ENCODE assay signal across 8 cellular contexts in genomic region chr3:184314363-184314699, GRCh38. TPM values are rescaled to one million over a fixed set of nuclear protein-coding genes. Genes with fewer than 3 reads are reported as not detected.
A peak's percentile ranks its signal among the peaks of the same experiment; 100 is the strongest.
DNase-seq lines count a peak whose midpoint lies in the region; ATAC-seq, FAIRE-seq and TF ChIP-seq lines count a peak whose summit lies in the region.

EIF4G1 (plus strand) TSS chr3:184314606; CDS start chr3:184315797, 1,191 bp downstream.

- peak within 1 kb of the TSS; percentile 84 for H3K27ac Mint-ChIP-seq in central memory CD8-positive, alpha-beta T cell (ENCODE audit: low read depth)

- H2AFZ ChIP-seq in keratinocyte (ENCODE audit: control insufficient read depth, low read length), result peak within 1 kb of the TSS; percentile 49

- H3K4me3 ChIP-seq in AG09309 (ENCODE audit: control insufficient read depth, low read depth, low read length) (peak within 1 kb of the TSS; percentile 70), keratinocyte (ENCODE audit: control insufficient read depth in 2 of 3, extremely low read depth in 1 of 3, insufficient read depth in 2 of 3, low read depth in 1 of 3, low read length in 3 of 3) (peak within 1 kb of the TSS; percentile 73 to 90 (median 87))

- peak within 1 kb of the TSS; percentile 77 for H3K9ac ChIP-seq in keratinocyte (ENCODE audit: control insufficient read depth, extremely low read depth, insufficient read depth, low read length)

- H3K36me3 ChIP-seq in keratinocyte (ENCODE audit: control insufficient read depth in 2 of 2, extremely low read depth in 1 of 2, insufficient read depth in 2 of 2, low read length in 2 of 2), result peaks cover 5 to 25% of the 10 kb centered on the region in 2 experiments

- no peaks in the 10 kb centered on the region for H3K27me3 Mint-ChIP-seq in central memory CD8-positive, alpha-beta T cell

- H3K4me1 ChIP-seq in keratinocyte (ENCODE audit: control insufficient read depth, extremely low read depth, insufficient read depth, low read length), result peaks cover 24% of the 10 kb centered on the region

- peaks cover 45% of the 10 kb centered on the region for H3K79me2 ChIP-seq in keratinocyte (ENCODE audit: control insufficient read depth, insufficient read depth, low read length)

- DNase-seq in AG09309 (ENCODE audit: low read depth) (peak; percentile 70), NCI-H446 (lab: John Stamatoyannopoulos, UW) (peak; percentile 88 to 97), keratinocyte (ENCODE audit: low read depth, low spot score) (peak; percentile 58)
- DNase-seq in central memory CD8-positive, alpha-beta T cell (ENCODE audit: low spot score in 2 of 2), result peak; percentile 86
- DNase-seq in stimulated activated CD4-positive, alpha-beta T cell treated with anti-CD3 and anti-CD28 coated beads, Interleukin-15, amount 100 ng/mL, for 1 hour (ENCODE audit: low read depth in 1 of 2, low spot score in 1 of 2), result peak; percentile 83 to 90

- FAIRE-seq in keratinocyte (lab: Jason Lieb, UNC), result no peak

- H3K9me3 ChIP-seq in keratinocyte (ENCODE audit: control insufficient read depth, low read depth, low read length), result no peaks in the 10 kb centered on the region

- peaks cover 29% of the 10 kb centered on the region for H3K4me1 Mint-ChIP-seq in central memory CD8-positive, alpha-beta T cell

- peak within 1 kb of the TSS; percentile 97 for H3K4me2 ChIP-seq in keratinocyte (ENCODE audit: control insufficient read depth, extremely low read depth, insufficient read depth, low read depth, low read length)

- peak within 1 kb of the TSS; percentile 83 for H3K27ac ChIP-seq in keratinocyte (ENCODE audit: control insufficient read depth, insufficient read depth, low read length)

- H3K9me3 Mint-ChIP-seq in central memory CD8-positive, alpha-beta T cell, result no peaks in the 10 kb centered on the region

- H3K9me1 ChIP-seq in keratinocyte (ENCODE audit: control insufficient read depth, extremely low read depth, insufficient read depth, low read length), result no peaks in the 10 kb centered on the region

- H4K20me1 ChIP-seq in keratinocyte (ENCODE audit: control insufficient read depth, extremely low read depth, insufficient read depth, low read length), result peaks cover 31% of the 10 kb centered on the region

- ATAC-seq in GM19035 (IDR thresholded peaks at IDR 0.05; ENCODE audit: unreplicated experiment), result peak; percentile 87
- peak; percentile 86 for ATAC-seq in HG03342 (IDR thresholded peaks at IDR 0.05; ENCODE audit: unreplicated experiment)
- peak; percentile 86 for ATAC-seq in activated CD4-positive, CD25-positive, alpha-beta regulatory T cell treated with anti-CD3 and anti-CD28 coated beads, Interleukin-2, amount 50 U/mL, for 24 hours
- peak; percentile 85 for ATAC-seq in central memory CD8-positive, alpha-beta T cell (replicated peaks; ENCODE audit: extremely low read depth, poor library complexity, severe bottlenecking)

- TF ChIP-seq CTCF in AG09309 (IDR thresholded peaks at IDR 0.05; ENCODE audit: control insufficient read depth, insufficient read depth, low read depth, low read length, missing control alignments) (no peak), keratinocyte (optimal IDR thresholded peaks at IDR 0.05 in 1 of 3, IDR thresholded peaks at IDR 0.05 in 1 of 3, conservative IDR thresholded peaks at IDR 0.05 in 1 of 3; ENCODE audit: extremely low read depth in 1 of 3, insufficient read depth in 2 of 3, low read length in 3 of 3) (no peak)

- peak within 1 kb of the TSS; percentile 76 for H3K4me3 Mint-ChIP-seq in central memory CD8-positive, alpha-beta T cell

- dilution Hi-C loops in keratinocyte (cut with MboI; ENCODE audit: extremely low pct_ligation_motif_present, low sequenced_read_pairs), result no loop called here

- H3K36me3 Mint-ChIP-seq in central memory CD8-positive, alpha-beta T cell (ENCODE audit: insufficient read depth), result peaks cover 33% of the 10 kb centered on the region

- H3K27me3 ChIP-seq in keratinocyte (ENCODE audit: control insufficient read depth, extremely low read depth, insufficient read depth, low read length), result no peaks in the 10 kb centered on the region

RNA-seq across cellular contexts. Expression of gene EIF4G1, which starts in this region (rescaled TPM):
- polyA plus RNA-seq in keratinocyte, result 217 to 467 TPM (median 225 TPM) in 3 replicates
- polyA plus RNA-seq in keratinocyte (2011; ENCODE audit: low read depth), result 314 TPM
- 204 and 208 TPM in 2 replicates for polyA plus RNA-seq in keratinocyte (2011; cell fraction: cytosol; rRNA removed)
- polyA plus RNA-seq in keratinocyte (2011; cell fraction: nucleus; rRNA removed), result 810 and 873 TPM in 2 replicates
- 202 and 422 TPM in 2 replicates for polyA plus RNA-seq in keratinocyte (2012; ENCODE audit: low replicate concordance)
- polyA minus RNA-seq in keratinocyte, result 332 to 1,056 TPM (median 349 TPM) in 3 replicates
- 249 TPM for polyA minus RNA-seq in keratinocyte (2011; cell fraction: cytosol; rRNA and poly(A)+ RNA removed)
- 371 and 479 TPM in 2 replicates for polyA minus RNA-seq in keratinocyte (2011; cell fraction: nucleus; rRNA and poly(A)+ RNA removed)

Comparison
In these comparisons a context has a peak if more than half of its experiments do, and no peak if none do; other contexts are left out.
1. Peak in every context shown above with its lines: DNase-seq, ATAC-seq, H3K4me3 ChIP-seq and H3K27ac ChIP-seq.